In genomic region chr1:65068202-65069011, GRCh38 we compare ENCODE assay signal across 8 cellular contexts.
DNase-seq lines count a peak whose midpoint lies in the region; ATAC-seq and TF ChIP-seq lines count a peak whose summit lies in the region.

No MANE protein-coding gene starts in this region.

- H3K4me1 ChIP-seq in Loucy (ENCODE audit: insufficient read depth, low read length, poor library complexity, severe bottlenecking): peaks cover 34% of the 10 kb centered on the region
- H3K4me1 ChIP-seq in gastroesophageal sphincter: peaks cover 4 to 37% (median 18%) of the 10 kb centered on the region in 3 donors
- peaks cover 5% of the 10 kb centered on the region for H3K4me1 ChIP-seq in prostate gland (replicated peaks)

- peaks cover 23% of the 10 kb centered on the region for H3K4me1 Mint-ChIP-seq in activated T-helper 17 cell treated with anti-CD3 and anti-CD28 coated beads, Interleukin-2, amount 50 U/mL, for 72 hours

- TF ChIP-seq EP300 in gastroesophageal sphincter (IDR thresholded peaks at IDR 0.05): no peak

- peak overlapping the region; percentile 80 for H2AFZ ChIP-seq in Loucy (ENCODE audit: low read length)

- H4K20me1 ChIP-seq in Loucy (ENCODE audit: insufficient read depth, low read length, poor library complexity, severe bottlenecking): peaks cover 16% of the 10 kb centered on the region

- no peaks in the 10 kb centered on the region for H3K27me3 Mint-ChIP-seq in activated T-helper 17 cell treated with anti-CD3 and anti-CD28 coated beads, Interleukin-2, amount 50 U/mL, for 72 hours

- H3K79me2 ChIP-seq in Loucy (ENCODE audit: insufficient read depth, low read length): peaks cover 50% of the 10 kb centered on the region

- H3K9me3 ChIP-seq in Loucy (ENCODE audit: insufficient read depth, low read depth, low read length): no peaks in the 10 kb centered on the region
- no peaks in the 10 kb centered on the region for H3K9me3 ChIP-seq in gastroesophageal sphincter
- no peaks in the 10 kb centered on the region for H3K9me3 ChIP-seq in prostate gland

- peak overlapping the region; percentile 98 for H3K27ac Mint-ChIP-seq in activated T-helper 17 cell treated with anti-CD3 and anti-CD28 coated beads, Interleukin-2, amount 50 U/mL, for 72 hours

- H3K36me3 ChIP-seq in Loucy (ENCODE audit: insufficient read depth, low read length): no peaks in the 10 kb centered on the region
- no peaks in the 10 kb centered on the region for H3K36me3 ChIP-seq in gastroesophageal sphincter
- no peaks in the 10 kb centered on the region for H3K36me3 ChIP-seq in prostate gland

- H3K27me3 ChIP-seq in Loucy (ENCODE audit: insufficient read depth, low read length, poor library complexity, severe bottlenecking) (no peaks in the 10 kb centered on the region), gastroesophageal sphincter (no peaks in the 10 kb centered on the region), prostate gland (replicated peaks; ENCODE audit: insufficient read depth) (no peaks in the 10 kb centered on the region)

- H3K9me3 Mint-ChIP-seq in activated T-helper 17 cell treated with anti-CD3 and anti-CD28 coated beads, Interleukin-2, amount 50 U/mL, for 72 hours: no peaks in the 10 kb centered on the region

- intact Hi-C loops in prostate gland (cut with DNase I): loop anchor here (5.0 to 10.0 kb wide), 5 partner anchors 66 to 356 kb away; partner anchors contain the start of genes AK4, LEPR, LEPROT and RAVER2

- TF ChIP-seq CTCF in GM10266 (IDR thresholded peaks at IDR 0.05; ENCODE audit: control insufficient read depth, insufficient read depth, low read depth, missing control alignments) (no peak), Loucy (conservative IDR thresholded peaks at IDR 0.05; ENCODE audit: low read length) (no peak), gastroesophageal sphincter (IDR thresholded peaks at IDR 0.05) (no peak), prostate gland (IDR thresholded peaks at IDR 0.05) (no peak)

- ATAC-seq in activated T-helper 17 cell treated with anti-CD3 and anti-CD28 coated beads, Interleukin-2, amount 50 U/mL, for 72 hours (replicated peaks): no peak
- ATAC-seq in gastroesophageal sphincter (no peak), GM18858 (IDR thresholded peaks at IDR 0.05; ENCODE audit: unreplicated experiment) (no peak)

- H3F3A ChIP-seq in Loucy (ENCODE audit: low read depth): peaks cover 12% of the 10 kb centered on the region

- H3K4me3 Mint-ChIP-seq in activated T-helper 17 cell treated with anti-CD3 and anti-CD28 coated beads, Interleukin-2, amount 50 U/mL, for 72 hours: peak overlapping the region; percentile 98

- DNase-seq in AG08395 (ENCODE audit: low spot score) (peak; percentile 31), GM10266 (ENCODE audit: extremely low spot score) (peak; percentile 40), prostate gland (ENCODE audit: low spot score) (peak; percentile 22), H4 (ENCODE audit: low spot score) (no peak)

- H3K27ac ChIP-seq in gastroesophageal sphincter (peak overlapping the region; percentile 96 to 100 (median 98)), prostate gland (peak overlapping the region; percentile 98 to 100)

- 0 to 5% methylated on average over 8 to 15 of the region's 20 CpGs for WGBS in gastroesophageal sphincter (ENCODE audit: low coverage in 1 of 2), 2 donors
- whole genome bisulfite sequencing in prostate gland: under 1% methylated on average over 20 of the region's 20 CpGs

- peak overlapping the region; percentile 89 for H3K9ac ChIP-seq in Loucy (ENCODE audit: low read depth, low read length, poor library complexity, severe bottlenecking)

- TF ChIP-seq POLR2A in gastroesophageal sphincter (IDR thresholded peaks at IDR 0.05): no peak
- TF ChIP-seq POLR2A in prostate gland (IDR thresholded peaks at IDR 0.05): no peak

- H3K4me2 ChIP-seq in Loucy (ENCODE audit: low read depth, low read length, poor library complexity, severe bottlenecking): peak overlapping the region; percentile 79

- H3K36me3 Mint-ChIP-seq in activated T-helper 17 cell treated with anti-CD3 and anti-CD28 coated beads, Interleukin-2, amount 50 U/mL, for 72 hours (ENCODE audit: low read depth): peaks cover 26% of the 10 kb centered on the region

- H3K9me2 ChIP-seq in Loucy (replicated peaks; ENCODE audit: low read depth, low read length): no peaks in the 10 kb centered on the region

- H3K4me3 ChIP-seq in Loucy (ENCODE audit: low read length, poor library complexity, severe bottlenecking) (peak overlapping the region; percentile 92), gastroesophageal sphincter (peak overlapping the region; percentile 72 to 95), prostate gland (peak overlapping the region; percentile 86 to 96)
